ENCODE assay signal across 8 cellular contexts in genomic region chr2:234446404-234447076, GRCh38. TPM values are rescaled to one million over a fixed set of nuclear protein-coding genes. Genes with fewer than 3 reads are reported as not detected.
DNase-seq lines count a peak whose midpoint lies in the region; ATAC-seq, FAIRE-seq and TF ChIP-seq lines count a peak whose summit lies in the region.

No MANE protein-coding gene starts in this region.

- ATAC-seq in Right ventricle myocardium superior (ENCODE audit: poor library complexity), result peak; percentile 82

- peak; percentile 78 for DNase-seq in Ammon's horn (ENCODE audit: low spot score)
- DNase-seq in GM20000 (ENCODE audit: low spot score), result peak; percentile 58
- peak; percentile 86 for DNase-seq in HPDE6-E6E7 (ENCODE audit: extremely low spot score)
- peak; percentile 66 for DNase-seq in activated CD8-positive, alpha-beta memory T cell treated with anti-CD3 and anti-CD28 coated beads, Interleukin-2, amount 50 U/mL, for 4 hours
- DNase-seq in Right ventricle myocardium superior, result peak; percentile 78
- DNase-seq in stimulated activated CD4-positive, alpha-beta T cell treated with anti-CD3 and anti-CD28 coated beads, Interleukin-1b, Interleukin-23, amount 100 ng/mL, for 1 hour (ENCODE audit: low read depth in 2 of 2), result peak; percentile 22 to 60
- DNase-seq in D721Med (ENCODE audit: insufficient read length, low spot score), result no peak
- no peak for DNase-seq in H4 (ENCODE audit: low spot score)

- intact Hi-C loops in Right ventricle myocardium superior (cut with DNase I), result no loop called here

- FAIRE-seq in D721Med (lab: Jason Lieb, UNC), result no peak

- TF ChIP-seq CTCF in GM20000 (IDR thresholded peaks at IDR 0.05; ENCODE audit: extremely low read depth, missing control alignments), result no peak
- TF ChIP-seq CTCF in D721Med (IDR thresholded peaks at IDR 0.05; ENCODE audit: insufficient read depth, missing control alignments), result no peak

RNA-seq across cellular contexts. Expression of gene ARL4C, which starts 50.3 kb away (rescaled TPM):
- 2.9 TPM for total RNA-seq in Right ventricle myocardium superior
- 6.7 and 7.0 TPM in 2 replicates for total RNA-seq in H4 (2014; rRNA removed; shearing (Covaris generic))

Comparison
In these comparisons a context has a peak if more than half of its experiments do, and no peak if none do; other contexts are left out.
1. DNase-seq: peak in Ammon's horn (single experiment), GM20000 (single experiment), HPDE6-E6E7 (single experiment), activated CD8-positive, alpha-beta memory T cell treated with anti-CD3 and anti-CD28 coated beads, Interleukin-2, amount 50 U/mL, for 4 hours (single experiment), Right ventricle myocardium superior (single experiment) and stimulated activated CD4-positive, alpha-beta T cell treated with anti-CD3 and anti-CD28 coated beads, Interleukin-1b, Interleukin-23, amount 100 ng/mL, for 1 hour (2 of 2); none in D721Med (single experiment) and H4 (single experiment).